In genomic region chr3:134030382-134030753, GRCh38 we compare ENCODE assay signal across 9 cellular contexts. TPM values are rescaled to one million over a fixed set of nuclear protein-coding genes. Genes with fewer than 3 reads are reported as not detected.
DNase-seq lines count a peak whose midpoint lies in the region; FAIRE-seq and TF ChIP-seq lines count a peak whose summit lies in the region.
"Had no signal": no experiment of that assay in that cellular context is flagged by ENCODE, and none has a peak within 500 bp of the region (broad histone marks: within the 10 kb centered on the region; RNA-seq: fewer than 3 reads in every experiment).

No MANE protein-coding gene starts in this region.

- FAIRE-seq in H54 (lab: Jason Lieb, UNC): no peak
- FAIRE-seq: K562 had no signal

- WGBS in endodermal cell (ENCODE audit: insufficient coverage in 1 of 2, insufficient read length in 1 of 2), 2 experiments: 5 to 18% methylated on average over 2 to 8 of the region's 9 CpGs

- DNase-seq in COLO668 (lab: John Stamatoyannopoulos, UW; ENCODE audit: unreplicated experiment) (peak; percentile 39), NCI-H2029 treated with DMSO at 0.1 percent for 48 hours (lab: John Stamatoyannopoulos, UW) (peak; percentile 9), endodermal cell (peak; percentile 64), osteocyte (ENCODE audit: extremely low spot score, unreplicated experiment) (no peak), NCI-H2196 treated with DMSO at 0.1 percent for 48 hours (lab: John Stamatoyannopoulos, UW; ENCODE audit: unreplicated experiment) (no peak), H54 (ENCODE audit: insufficient read length, low spot score) (no peak), epidermal melanocyte (ENCODE audit: insufficient read length, low spot score) (no peak), NCI-H1436 (lab: John Stamatoyannopoulos, UW) (no peak)

- H3K36me3 Mint-ChIP-seq in endodermal cell (ENCODE audit: low read depth) (peaks cover 15% of the 10 kb centered on the region), osteocyte (ENCODE audit: unreplicated experiment) (no peaks in the 10 kb centered on the region)

- H3K27me3 ChIP-seq in endodermal cell (ENCODE audit: control insufficient read depth, insufficient read depth, low read length, poor library complexity, severe bottlenecking): peaks cover 14% of the 10 kb centered on the region

- TF ChIP-seq CTCF in endodermal cell (conservative IDR thresholded peaks at IDR 0.05) (no peak), osteocyte (IDR thresholded peaks at IDR 0.05) (no peak)

- peak overlapping the region; percentile 79 for H3K4me3 ChIP-seq in endodermal cell (ENCODE audit: low read length)
- H3K4me3 ChIP-seq: K562 had no signal

- H3K9me3 ChIP-seq in endodermal cell (ENCODE audit: control insufficient read depth, low read length): no peaks in the 10 kb centered on the region

- no peak overlapping the region for H3K9ac ChIP-seq in endodermal cell (ENCODE audit: extremely low read depth, low read length, poor library complexity, severe bottlenecking)

- H3K36me3 ChIP-seq in endodermal cell (ENCODE audit: control insufficient read depth, insufficient read depth, low read length): no peaks in the 10 kb centered on the region

- no peak for TF ChIP-seq POLR2A in H54 (IDR thresholded peaks at IDR 0.05; ENCODE audit: low read depth, low read length)

- peak overlapping the region; percentile 89 for H3K4me3 Mint-ChIP-seq in endodermal cell
- peak overlapping the region; percentile 83 for H3K4me3 Mint-ChIP-seq in osteocyte (ENCODE audit: unreplicated experiment)

- no peaks in the 10 kb centered on the region for H3K4me1 ChIP-seq in endodermal cell (ENCODE audit: control insufficient read depth, insufficient read depth, low read length)

- no peak overlapping the region for H3K27ac ChIP-seq in endodermal cell (ENCODE audit: low read depth, low read length)

- H3K27me3 Mint-ChIP-seq in endodermal cell (ENCODE audit: insufficient read depth) (peaks cover 38% of the 10 kb centered on the region), osteocyte (ENCODE audit: unreplicated experiment) (no peaks in the 10 kb centered on the region)

- peak overlapping the region; percentile 69 for H3K27ac Mint-ChIP-seq in endodermal cell
- peak overlapping the region; percentile 57 for H3K27ac Mint-ChIP-seq in osteocyte (ENCODE audit: unreplicated experiment)

- H3K9me3 Mint-ChIP-seq in endodermal cell (no peaks in the 10 kb centered on the region), osteocyte (ENCODE audit: unreplicated experiment) (no peaks in the 10 kb centered on the region)

- H3K4me1 Mint-ChIP-seq in endodermal cell: peaks cover 37% of the 10 kb centered on the region
- H3K4me1 Mint-ChIP-seq in osteocyte (ENCODE audit: unreplicated experiment): peaks cover 10% of the 10 kb centered on the region

RNA-seq across cellular contexts. Expression of gene SLCO2A1, which starts 0.6 kb away (rescaled TPM):
- total RNA-seq in endodermal cell (100 to 1,000 TPM; 126 to 134 TPM), osteocyte (9.8 and 10.7 TPM in 2 replicates)
- 10.6 TPM for polyA plus RNA-seq in endodermal cell (2013, experiment 1 of 2)
- polyA plus RNA-seq in endodermal cell (2013, experiment 2 of 2): 12.8 TPM

Comparison
In these comparisons a context has a peak if more than half of its experiments do, and no peak if none do; other contexts are left out.
1. DNase-seq: peak in COLO668 (single experiment), NCI-H2029 treated with DMSO at 0.1 percent for 48 hours (single experiment) and endodermal cell (single experiment); none in osteocyte (single experiment), NCI-H2196 treated with DMSO at 0.1 percent for 48 hours (single experiment), H54 (single experiment), epidermal melanocyte (single experiment) and NCI-H1436 (single experiment).
2. RNA of gene SLCO2A1, which starts 0.6 kb away (total RNA-seq): 126 to 134 TPM in endodermal cell; 9.8 to 10.7 TPM in osteocyte; every median in the first group is over 10 times any median in the second.